1 cellular context compared by ENCODE assay signal in the genomic region with DNA sequence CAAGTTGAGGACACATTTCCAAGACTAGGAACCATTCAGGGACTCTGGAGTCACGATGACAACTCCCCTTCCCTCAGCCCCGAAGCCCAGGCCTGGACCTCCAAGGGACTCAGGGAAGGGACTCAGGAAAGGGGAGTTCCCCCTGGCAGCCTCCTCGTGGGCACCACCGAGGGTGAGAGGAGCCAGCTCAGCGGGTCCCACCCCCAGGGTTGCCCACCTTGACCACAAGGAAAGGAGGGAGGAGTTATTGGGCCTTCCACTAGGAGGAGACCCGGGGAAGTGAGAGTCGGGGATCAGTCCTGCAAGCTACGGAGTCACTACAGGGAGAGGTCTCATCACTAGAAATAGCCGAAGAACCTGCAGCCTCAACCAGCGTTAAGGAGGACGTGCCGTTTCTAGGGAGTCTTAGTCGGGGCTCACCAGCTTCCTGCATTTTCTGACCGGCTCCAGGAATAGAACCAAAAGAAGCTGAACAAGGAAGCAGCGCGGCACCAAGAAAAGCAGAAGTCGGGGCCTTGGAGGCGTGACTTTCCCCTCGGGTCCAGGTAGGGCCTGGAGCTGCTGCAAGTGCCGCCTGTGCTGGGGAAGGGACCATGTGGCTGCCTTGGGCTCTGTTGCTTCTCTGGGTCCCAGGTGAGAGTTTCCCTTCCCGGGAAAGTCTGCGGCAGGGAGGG.
TF ChIP-seq lines count a peak whose summit lies in the region.

A gene (plus strand): TSS at position 524 of the 674 bp plus-strand sequence. CDS start 70 bp downstream, at position 594.

TF ChIP-seq in GM23338, 12 proteins besides CTCF, POLR2A, EP300 and RAD21 (continued from another document):
- TF ChIP-seq, protein P1, sequence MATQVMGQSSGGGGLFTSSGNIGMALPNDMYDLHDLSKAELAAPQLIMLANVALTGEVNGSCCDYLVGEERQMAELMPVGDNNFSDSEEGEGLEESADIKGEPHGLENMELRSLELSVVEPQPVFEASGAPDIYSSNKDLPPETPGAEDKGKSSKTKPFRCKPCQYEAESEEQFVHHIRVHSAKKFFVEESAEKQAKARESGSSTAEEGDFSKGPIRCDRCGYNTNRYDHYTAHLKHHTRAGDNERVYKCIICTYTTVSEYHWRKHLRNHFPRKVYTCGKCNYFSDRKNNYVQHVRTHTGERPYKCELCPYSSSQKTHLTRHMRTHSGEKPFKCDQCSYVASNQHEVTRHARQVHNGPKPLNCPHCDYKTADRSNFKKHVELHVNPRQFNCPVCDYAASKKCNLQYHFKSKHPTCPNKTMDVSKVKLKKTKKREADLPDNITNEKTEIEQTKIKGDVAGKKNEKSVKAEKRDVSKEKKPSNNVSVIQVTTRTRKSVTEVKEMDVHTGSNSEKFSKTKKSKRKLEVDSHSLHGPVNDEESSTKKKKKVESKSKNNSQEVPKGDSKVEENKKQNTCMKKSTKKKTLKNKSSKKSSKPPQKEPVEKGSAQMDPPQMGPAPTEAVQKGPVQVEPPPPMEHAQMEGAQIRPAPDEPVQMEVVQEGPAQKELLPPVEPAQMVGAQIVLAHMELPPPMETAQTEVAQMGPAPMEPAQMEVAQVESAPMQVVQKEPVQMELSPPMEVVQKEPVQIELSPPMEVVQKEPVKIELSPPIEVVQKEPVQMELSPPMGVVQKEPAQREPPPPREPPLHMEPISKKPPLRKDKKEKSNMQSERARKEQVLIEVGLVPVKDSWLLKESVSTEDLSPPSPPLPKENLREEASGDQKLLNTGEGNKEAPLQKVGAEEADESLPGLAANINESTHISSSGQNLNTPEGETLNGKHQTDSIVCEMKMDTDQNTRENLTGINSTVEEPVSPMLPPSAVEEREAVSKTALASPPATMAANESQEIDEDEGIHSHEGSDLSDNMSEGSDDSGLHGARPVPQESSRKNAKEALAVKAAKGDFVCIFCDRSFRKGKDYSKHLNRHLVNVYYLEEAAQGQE (IDR thresholded peaks at IDR 0.05; ENCODE audit: unreplicated experiment), result no peak
- TF ChIP-seq ZNF331 (CRISPR knock-in tag; IDR thresholded peaks at IDR 0.05; ENCODE audit: low read depth), result no peak
